ENCODE assay signal across 22 cellular contexts in the genomic region with DNA sequence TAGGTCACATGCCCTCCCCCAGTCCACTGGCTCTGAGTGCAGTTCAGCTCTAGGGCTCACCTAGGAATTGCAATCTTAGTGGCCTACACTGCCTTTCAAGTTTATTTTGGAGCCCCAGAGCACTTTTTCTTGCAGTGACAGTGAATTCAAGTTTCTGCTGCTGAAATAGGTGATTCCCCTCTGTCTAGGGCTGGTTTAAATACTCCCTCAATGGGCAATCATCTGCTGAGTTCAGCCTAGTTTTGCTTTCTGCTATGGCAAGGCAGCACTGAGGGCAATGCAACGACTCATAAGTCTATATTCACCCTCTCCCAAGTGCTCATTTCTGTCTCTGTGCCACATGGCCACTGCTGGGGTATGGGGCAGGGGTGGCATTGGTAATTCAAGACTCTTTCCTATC.
"Had no signal": no experiment of that assay in that cellular context is flagged by ENCODE, and none has a peak within 500 bp of the region (broad histone marks: within the 10 kb centered on the region; RNA-seq: fewer than 3 reads in every experiment).

No MANE protein-coding gene starts in this region.

- H3K4me3 ChIP-seq: coronary artery, dorsolateral prefrontal cortex, esophagus muscularis mucosa, gastroesophageal sphincter, heart left ventricle, left ventricle myocardium inferior, lower lobe of right lung had no signal

- H3K27ac ChIP-seq: coronary artery, dorsolateral prefrontal cortex, esophagus muscularis mucosa, foreskin keratinocyte, gastroesophageal sphincter, heart left ventricle, left ventricle myocardium inferior, lower lobe of right lung had no signal

- H3K27me3 ChIP-seq: dorsolateral prefrontal cortex, esophagus muscularis mucosa, foreskin keratinocyte, gastroesophageal sphincter, heart left ventricle had no signal

- FAIRE-seq: colon, endothelial cell of umbilical vein, frontal cortex, kidney had no signal

- H3K36me3 ChIP-seq: esophagus muscularis mucosa, gastroesophageal sphincter, heart left ventricle, left ventricle myocardium inferior, lower lobe of right lung had no signal

- ATAC-seq: foreskin keratinocyte, gastroesophageal sphincter, heart left ventricle, left colon, left lobe of liver, lower lobe of right lung had no signal

- H3K4me1 ChIP-seq: esophagus muscularis mucosa, foreskin keratinocyte, gastroesophageal sphincter, heart left ventricle, left ventricle myocardium inferior, lower lobe of right lung had no signal

- DNase-seq: dermis blood vessel endothelial cell; dorsolateral prefrontal cortex; effector CD4-positive, alpha-beta T cell; effector memory CD4-positive, alpha-beta T cell; foreskin keratinocyte; heart left ventricle; hippocampal formation; islet precursor cell; kidney; kidney glomerular epithelial cell; left colon; left ventricle myocardium inferior; lower lobe of right lung; mesenchymal stem cell; midbrain had no signal

- H3K9me3 ChIP-seq: esophagus muscularis mucosa, gastroesophageal sphincter, lower lobe of right lung had no signal
